Comparison of ENCODE assay signal across 8 cellular contexts in genomic region chr10:102643346-102644065, GRCh38. TPM values are rescaled to one million over a fixed set of nuclear protein-coding genes. Genes with fewer than 3 reads are reported as not detected.
A peak's percentile ranks its signal among the peaks of the same experiment; 100 is the strongest.
DNase-seq lines count a peak whose midpoint lies in the region; ATAC-seq, FAIRE-seq and TF ChIP-seq lines count a peak whose summit lies in the region.

No MANE protein-coding gene starts in this region.

- POLR2A ChIA-PET in activated CD4-positive, alpha-beta T cell treated with anti-CD3 and anti-CD28 coated beads for 36 hours (lab: Charles Lee): interaction anchor here (1.1 kb wide), 1 partner anchor 15 kb away, joined by 3 read pairs; no protein-coding TSS in a partner anchor

- H3K9me3 Mint-ChIP-seq in activated CD4-positive, alpha-beta T cell treated with anti-CD3 and anti-CD28 coated beads for 36 hours (ENCODE audit: low read depth): no peaks in the 10 kb centered on the region

- no peaks in the 10 kb centered on the region for H3K27me3 Mint-ChIP-seq in activated CD4-positive, alpha-beta T cell treated with anti-CD3 and anti-CD28 coated beads for 36 hours

- CTCF ChIA-PET in activated CD4-positive, alpha-beta T cell treated with anti-CD3 and anti-CD28 coated beads for 36 hours (lab: Charles Lee): interaction anchor here (0.6 to 3.7 kb wide), 7 partner anchors 14 to 491 kb away, joined by 3 to 29 read pairs (median 5); partner anchors contain the start of genes ACTR1A, ARL3, NOLC1 and SFXN2

- H3K36me3 ChIP-seq in ectodermal cell (ENCODE audit: control insufficient read depth, insufficient read depth, low read length): no peaks in the 10 kb centered on the region

- peaks cover 23% of the 10 kb centered on the region for H3K36me3 Mint-ChIP-seq in activated CD4-positive, alpha-beta T cell treated with anti-CD3 and anti-CD28 coated beads for 36 hours (ENCODE audit: low read depth)

- H3K27me3 ChIP-seq in ectodermal cell (ENCODE audit: control insufficient read depth, insufficient read depth, low read length, poor library complexity, severe bottlenecking): no peaks in the 10 kb centered on the region

- H3K27ac Mint-ChIP-seq in activated CD4-positive, alpha-beta T cell treated with anti-CD3 and anti-CD28 coated beads for 36 hours: no peak overlapping the region

- no peak for ATAC-seq in activated CD4-positive, alpha-beta T cell treated with anti-CD3 and anti-CD28 coated beads for 36 hours

- H3K4me1 ChIP-seq in ectodermal cell (ENCODE audit: control insufficient read depth, insufficient read depth, low read length): peaks cover 17% of the 10 kb centered on the region

- TF ChIP-seq CTCF in 22Rv1 (IDR thresholded peaks at IDR 0.05) (no peak), lower leg skin (IDR thresholded peaks at IDR 0.05) (no peak)

- H3K27ac ChIP-seq in 22Rv1 (peak overlapping the region; percentile 98), ectodermal cell (ENCODE audit: insufficient read depth, low read depth, low read length, poor library complexity, severe bottlenecking) (peak overlapping the region; percentile 95)

- DNase-seq in GM12891 (ENCODE audit: insufficient read length, low spot score): no peak
- peak; percentile 27 for DNase-seq in NCI-H2171 (lab: John Stamatoyannopoulos, UW)
- DNase-seq in activated CD4-positive, alpha-beta T cell treated with anti-CD3 and anti-CD28 coated beads for 36 hours: peak; percentile 72
- peak in 1 of 2 donors; percentile 51 for DNase-seq in lower leg skin (ENCODE audit: low spot score in 2 of 2)
- peak; percentile 40 to 54 for DNase-seq in stimulated activated CD4-positive, alpha-beta T cell treated with anti-CD3 and anti-CD28 coated beads, Interleukin-4, amount 100 ng/mL, for 48 hours (ENCODE audit: low read depth in 2 of 2)
- DNase-seq in activated CD4-positive, CD25-positive, alpha-beta regulatory T cell treated with anti-CD3 and anti-CD28 coated beads, Interleukin-2, amount 50 U/mL, for 72 hours: no peak

- H3K9me3 ChIP-seq in ectodermal cell (ENCODE audit: control insufficient read depth, low read length): no peaks in the 10 kb centered on the region

- no peak for TF ChIP-seq POLR2A in GM12891 (IDR thresholded peaks at IDR 0.05; ENCODE audit: low read depth, low read length)
- no peak for TF ChIP-seq POLR2A in lower leg skin (IDR thresholded peaks at IDR 0.05)

- H3K4me1 Mint-ChIP-seq in activated CD4-positive, alpha-beta T cell treated with anti-CD3 and anti-CD28 coated beads for 36 hours: peaks cover 33% of the 10 kb centered on the region

- FAIRE-seq in GM12891 (lab: Jason Lieb, UNC): peak; percentile 45

- 0% methylated on average over 64 to 71 of the region's 76 CpGs for WGBS in ectodermal cell, 2 experiments
- 0 to 1% methylated on average over 60 to 76 of the region's 76 CpGs for WGBS in lower leg skin, 2 donors

- intact Hi-C loops in activated CD4-positive, alpha-beta T cell treated with anti-CD3 and anti-CD28 coated beads for 36 hours (cut with DNase I, micrococcal nuclease): loop anchor here (1.0 to 10.0 kb wide), 9 partner anchors 249 to 1479 kb away; partner anchors contain the start of genes CNNM2 (in 2 of the 2), BTRC (in 1 of the 2), LDB1 (in 1 of the 2) and NFKB2 (in 1 of the 2)
- intact Hi-C loops in lower leg skin (cut with DNase I; ENCODE audit: low total_unique reads): no loop called here

- H3K4me3 ChIP-seq in ectodermal cell (ENCODE audit: insufficient read depth, low read depth, low read length): peak overlapping the region; percentile 85
- H3K4me3 ChIP-seq in lower leg skin (ENCODE audit: low read depth, poor library complexity, severe bottlenecking): peak overlapping the region; percentile 84

- peak overlapping the region; percentile 84 for H3K4me3 Mint-ChIP-seq in activated CD4-positive, alpha-beta T cell treated with anti-CD3 and anti-CD28 coated beads for 36 hours

TF ChIP-seq in GM12891, 5 proteins besides CTCF, POLR2A, EP300 and RAD21:
- no peak for TF ChIP-seq POU2F2 (IDR thresholded peaks at IDR 0.05; ENCODE audit: low read depth, low read length)
- TF ChIP-seq TAF1 (IDR thresholded peaks at IDR 0.05; ENCODE audit: low read depth, low read length): no peak
- no peak for TF ChIP-seq POLR2AphosphoS5 (IDR thresholded peaks at IDR 0.05; ENCODE audit: low read depth, low read length)
- no peak for TF ChIP-seq PAX5 (IDR thresholded peaks at IDR 0.05; ENCODE audit: insufficient read depth, low read length, severe bottlenecking)

RNA-seq across cellular contexts. Expression of gene TRIM8, which starts 0.8 kb away (rescaled TPM):
- 33.9 TPM for polyA plus RNA-seq in GM12891 (2012; ENCODE audit: low read depth, missing spikeins)
- total RNA-seq in activated CD4-positive, alpha-beta T cell treated with anti-CD3 and anti-CD28 coated beads for 36 hours: 10 to 100 TPM; 37.8 to 39.1 TPM
- 61.1 TPM for polyA plus RNA-seq in ectodermal cell (2013, experiment 1 of 4)
- polyA plus RNA-seq in ectodermal cell (2013, experiment 2 of 4): 59.1 TPM
- polyA plus RNA-seq in ectodermal cell (2013, experiment 3 of 4): 48.5 TPM
- 46.9 TPM for polyA plus RNA-seq in ectodermal cell (2013, experiment 4 of 4)
- 100 to 1,000 TPM in 3 of 4 donors, 10 to 100 TPM in 1; 91.7 to 128 (median 106) TPM for total RNA-seq in lower leg skin

Comparison
In these comparisons a context has a peak if more than half of its experiments do, and no peak if none do; other contexts are left out.
1. DNase-seq: peak in NCI-H2171 (single experiment), activated CD4-positive, alpha-beta T cell treated with anti-CD3 and anti-CD28 coated beads for 36 hours (single experiment) and stimulated activated CD4-positive, alpha-beta T cell treated with anti-CD3 and anti-CD28 coated beads, Interleukin-4, amount 100 ng/mL, for 48 hours (2 of 2); none in GM12891 (single experiment) and activated CD4-positive, CD25-positive, alpha-beta regulatory T cell treated with anti-CD3 and anti-CD28 coated beads, Interleukin-2, amount 50 U/mL, for 72 hours (single experiment).